28 cellular contexts compared by ENCODE assay signal in the genomic region with DNA sequence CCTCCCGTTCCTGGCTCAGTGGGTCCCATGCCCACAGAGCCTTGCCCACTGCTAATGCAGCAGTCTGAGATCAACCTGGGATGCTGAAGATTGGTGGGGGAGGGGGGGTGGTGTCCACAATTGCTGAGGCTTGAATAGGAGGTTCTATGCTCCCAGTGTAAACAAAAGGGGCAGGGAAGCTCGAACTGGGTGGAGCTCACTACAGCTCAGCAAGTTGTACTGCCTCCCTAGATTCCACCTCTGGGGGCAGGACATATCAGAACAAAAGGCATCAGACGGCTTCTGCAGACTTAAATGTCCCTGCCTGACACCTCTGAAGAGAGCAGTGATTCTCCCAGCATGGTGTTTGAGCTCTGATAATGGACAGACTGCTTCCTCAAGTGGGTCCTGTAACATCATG.
"Had no signal": no experiment of that assay in that cellular context is flagged by ENCODE, and none has a peak within 500 bp of the region (broad histone marks: within the 10 kb centered on the region; RNA-seq: fewer than 3 reads in every experiment).

No MANE protein-coding gene starts in this region.

- H3K36me3 Mint-ChIP-seq: stimulated activated effector memory CD8-positive, alpha-beta T cell treated with anti-CD3 and anti-CD28 coated beads, Interleukin-12 subunit alpha, Interleukin-12 subunit beta, amount 100 ng/mL, for 72 hours; stimulated activated memory B cell treated with anti-CD40 and anti-IgM and Interleukin-4, amounts not matched to agents 10 μg/mL and 1 μg/mL and 100 μg/mL, for 72 hours; stimulated activated naive B cell treated with anti-CD40 and anti-IgM and Interleukin-4, amounts not matched to agents 10 μg/mL and 1 μg/mL and 100 μg/mL, for 72 hours; type B pancreatic cell had no signal

- H3K4me1 Mint-ChIP-seq: stimulated activated effector memory CD8-positive, alpha-beta T cell treated with anti-CD3 and anti-CD28 coated beads, Interleukin-12 subunit alpha, Interleukin-12 subunit beta, amount 100 ng/mL, for 72 hours; stimulated activated memory B cell treated with anti-CD40 and anti-IgM and Interleukin-4, amounts not matched to agents 10 μg/mL and 1 μg/mL and 100 μg/mL, for 72 hours; stimulated activated naive B cell treated with anti-CD40 and anti-IgM and Interleukin-4, amounts not matched to agents 10 μg/mL and 1 μg/mL and 100 μg/mL, for 72 hours; stimulated activated naive CD8-positive, alpha-beta T cell treated with anti-CD3 and anti-CD28 coated beads, Interleukin-15, amount 100 ng/mL, for 72 hours had no signal

- H3K27me3 ChIP-seq: stomach, suprapubic skin, testis, thyroid gland, tibial artery, tibial nerve, transverse colon, upper lobe of left lung, upper lobe of right lung, uterus, vagina had no signal

- H3K9me3 Mint-ChIP-seq: stimulated activated naive CD8-positive, alpha-beta T cell treated with anti-CD3 and anti-CD28 coated beads, Interleukin-15, Interleukin-2, amounts not matched to agents 100 ng/mL and 50 ng/mL, for 24 hours; type B pancreatic cell had no signal

- H3K36me3 ChIP-seq: stomach, suprapubic skin, thoracic aorta, thyroid gland, tibial artery, tibial nerve, transverse colon, upper lobe of left lung, upper lobe of right lung, uterus, vagina had no signal

- H3K27ac Mint-ChIP-seq: stimulated activated effector memory CD8-positive, alpha-beta T cell treated with anti-CD3 and anti-CD28 coated beads, Interleukin-12 subunit alpha, Interleukin-12 subunit beta, amount 100 ng/mL, for 72 hours; stimulated activated memory B cell treated with anti-CD40 and anti-IgM and Interleukin-4, amounts not matched to agents 10 μg/mL and 1 μg/mL and 100 μg/mL, for 72 hours; stimulated activated naive B cell treated with anti-CD40 and anti-IgM and Interleukin-4, amounts not matched to agents 10 μg/mL and 1 μg/mL and 100 μg/mL, for 72 hours; stimulated activated naive CD8-positive, alpha-beta T cell treated with anti-CD3 and anti-CD28 coated beads, Interleukin-15, amount 100 ng/mL, for 72 hours; stimulated activated naive CD8-positive, alpha-beta T cell treated with anti-CD3 and anti-CD28 coated beads, Interleukin-15, Interleukin-2, amounts not matched to agents 100 ng/mL and 50 ng/mL, for 24 hours; type B pancreatic cell had no signal

- H3K27ac ChIP-seq: stomach, suprapubic skin, testis, thoracic aorta, thyroid gland, tibial artery, tibial nerve, transverse colon, upper lobe of left lung, upper lobe of right lung, uterus, vagina had no signal

- ATAC-seq: stimulated activated effector memory CD8-positive, alpha-beta T cell treated with anti-CD3 and anti-CD28 coated beads, Interleukin-12 subunit alpha, Interleukin-12 subunit beta, amount 100 ng/mL, for 72 hours; stimulated activated memory B cell treated with anti-CD40 and anti-IgM and Interleukin-4, amounts not matched to agents 10 μg/mL and 1 μg/mL and 100 μg/mL, for 72 hours; stimulated activated naive B cell treated with anti-CD40 and anti-IgM and Interleukin-4, amounts not matched to agents 10 μg/mL and 1 μg/mL and 100 μg/mL, for 72 hours; stimulated activated naive CD8-positive, alpha-beta T cell treated with anti-CD3 and anti-CD28 coated beads, Interleukin-15, amount 100 ng/mL, for 72 hours; stimulated activated naive CD8-positive, alpha-beta T cell treated with anti-CD3 and anti-CD28 coated beads, Interleukin-15, Interleukin-2, amounts not matched to agents 100 U/mL and 50 U/mL, for 24 hours; upper lobe of right lung had no signal

- H3K9me3 ChIP-seq: suprapubic skin, testis, thoracic aorta, thyroid gland, tibial artery, tibial nerve, transverse colon, upper lobe of right lung, uterus, vagina had no signal

- H3K27me3 Mint-ChIP-seq: stimulated activated memory B cell treated with anti-CD40 and anti-IgM and Interleukin-4, amounts not matched to agents 10 μg/mL and 1 μg/mL and 100 μg/mL, for 72 hours; stimulated activated naive B cell treated with anti-CD40 and anti-IgM and Interleukin-4, amounts not matched to agents 10 μg/mL and 1 μg/mL and 100 μg/mL, for 72 hours; stimulated activated naive CD8-positive, alpha-beta T cell treated with anti-CD3 and anti-CD28 coated beads, Interleukin-15, amount 100 ng/mL, for 72 hours; stimulated activated naive CD8-positive, alpha-beta T cell treated with anti-CD3 and anti-CD28 coated beads, Interleukin-15, Interleukin-2, amounts not matched to agents 100 ng/mL and 50 ng/mL, for 24 hours; type B pancreatic cell had no signal

- DNase-seq: stimulated activated CD4-positive, alpha-beta T cell treated with anti-CD3 and anti-CD28 coated beads, Interleukin-2, amount 100 ng/mL, for 48 hours; stimulated activated CD4-positive, alpha-beta T cell treated with anti-CD3 and anti-CD28 coated beads, Interleukin-4, amount 100 ng/mL, for 1 hour; stimulated activated CD4-positive, alpha-beta T cell treated with anti-CD3 and anti-CD28 coated beads, Interleukin-4, amount 100 ng/mL, for 24 hours; stimulated activated CD4-positive, alpha-beta T cell treated with anti-CD3 and anti-CD28 coated beads, Interleukin-4, amount 100 ng/mL, for 4 hours; stimulated activated CD8-positive, alpha-beta memory T cell treated with anti-CD3 and anti-CD28 coated beads, Interleukin-4, amount 100 ng/mL, for 48 hours; stimulated activated naive B cell treated with anti-CD40 and anti-IgM and Interleukin-4, amounts not matched to agents 10 μg/mL and 1 μg/mL and 100 μg/mL, for 72 hours; stimulated activated naive CD4-positive, alpha-beta T cell; stimulated activated naive CD4-positive, alpha-beta T cell treated with Interleukin-2 at 50 U/mL for 16 hours; stimulated activated naive CD8-positive, alpha-beta T cell treated with anti-CD3 and anti-CD28 coated beads, Interleukin-15, amount 100 ng/mL, for 72 hours; stimulated activated naive CD8-positive, alpha-beta T cell treated with anti-CD3 and anti-CD28 coated beads, Interleukin-15, Interleukin-2, amounts not matched to agents 100 U/mL and 50 U/mL, for 24 hours; stomach; substantia nigra; testis; thyroid gland; tibial artery; transverse colon; trophoblast cell; upper lobe of left lung; upper lobe of right lung; uterus had no signal

- H3K4me1 ChIP-seq: stomach, suprapubic skin, testis, thyroid gland, tibial artery, tibial nerve, transverse colon, upper lobe of left lung, upper lobe of right lung, uterus, vagina had no signal

- H3K4me3 Mint-ChIP-seq: stimulated activated effector memory CD8-positive, alpha-beta T cell treated with anti-CD3 and anti-CD28 coated beads, Interleukin-12 subunit alpha, Interleukin-12 subunit beta, amount 100 ng/mL, for 72 hours; stimulated activated memory B cell treated with anti-CD40 and anti-IgM and Interleukin-4, amounts not matched to agents 10 μg/mL and 1 μg/mL and 100 μg/mL, for 72 hours; stimulated activated naive B cell treated with anti-CD40 and anti-IgM and Interleukin-4, amounts not matched to agents 10 μg/mL and 1 μg/mL and 100 μg/mL, for 72 hours; stimulated activated naive CD8-positive, alpha-beta T cell treated with anti-CD3 and anti-CD28 coated beads, Interleukin-15, amount 100 ng/mL, for 72 hours; stimulated activated naive CD8-positive, alpha-beta T cell treated with anti-CD3 and anti-CD28 coated beads, Interleukin-15, Interleukin-2, amounts not matched to agents 100 ng/mL and 50 ng/mL, for 24 hours; type B pancreatic cell had no signal

- H3K4me3 ChIP-seq: stomach, suprapubic skin, testis, thoracic aorta, thyroid gland, tibial artery, tibial nerve, transverse colon, upper lobe of left lung, upper lobe of right lung, uterus, vagina had no signal
